Comparison of ENCODE assay signal across 1 cellular context in the genomic region with DNA sequence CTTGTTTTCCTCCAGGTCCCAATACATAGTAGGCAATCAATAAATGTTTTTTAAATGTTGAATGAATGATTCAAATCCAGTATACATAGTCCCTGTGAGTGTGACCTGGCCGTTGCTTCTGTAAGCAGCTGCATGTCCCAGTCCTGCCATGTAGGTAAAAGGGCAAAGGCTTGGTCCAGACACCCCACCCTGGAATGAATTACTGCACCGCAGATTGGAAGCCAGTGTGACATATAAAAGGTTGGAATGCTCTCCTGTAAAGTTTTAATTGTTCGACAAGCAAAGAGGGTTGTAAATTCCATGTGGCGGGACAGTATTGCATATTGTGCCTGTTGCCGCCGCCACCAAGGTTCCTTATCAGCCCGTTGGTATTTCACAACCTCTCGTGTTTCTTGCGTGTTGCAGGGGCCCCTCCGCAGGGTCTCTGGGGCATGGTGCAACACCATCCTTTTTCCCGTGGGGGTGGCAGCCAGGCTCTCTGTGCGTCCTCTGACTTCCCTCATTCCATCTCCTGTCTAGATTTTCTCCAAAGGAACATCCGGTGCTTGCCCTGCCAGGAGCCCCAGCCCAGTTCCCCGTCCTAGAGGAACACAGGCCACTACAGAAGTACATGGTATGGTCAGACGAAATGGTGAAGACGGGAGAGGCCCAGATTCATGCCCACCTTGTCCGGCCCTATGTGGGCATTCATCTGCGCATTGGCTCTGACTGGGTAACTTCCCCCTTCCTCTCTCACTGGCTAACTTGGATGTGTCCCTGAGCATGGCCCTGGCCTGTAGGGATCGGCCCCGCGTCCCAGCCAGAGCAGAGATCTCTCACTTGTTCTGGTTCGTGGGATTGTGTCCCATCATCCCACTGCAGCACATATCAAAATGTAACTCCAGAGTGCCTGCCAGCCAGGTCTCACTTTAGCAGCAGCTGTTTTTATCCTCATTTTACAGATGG.
TF ChIP-seq lines count a peak whose summit lies in the region.

No MANE protein-coding gene starts in this region.

TF ChIP-seq in SK-N-SH, 30 proteins besides CTCF, POLR2A, EP300 and RAD21:
- TF ChIP-seq USF1 (IDR thresholded peaks at IDR 0.05; ENCODE audit: borderline replicate concordance, low read depth) (no peak), EZH2phosphoT487 (IDR thresholded peaks at IDR 0.05; ENCODE audit: borderline replicate concordance, low read depth) (no peak), GABPA (IDR thresholded peaks at IDR 0.05; ENCODE audit: low read depth) (no peak), TAF1 (IDR thresholded peaks at IDR 0.05; ENCODE audit: borderline replicate concordance, low read depth, low read length) (no peak), NFIC (IDR thresholded peaks at IDR 0.05; ENCODE audit: borderline replicate concordance) (no peak), SMC3 (IDR thresholded peaks at IDR 0.05; ENCODE audit: low read depth, low read length) (no peak), CHD2 (IDR thresholded peaks at IDR 0.05; ENCODE audit: low read length, partially characterized antibody) (no peak), FOXM1 (IDR thresholded peaks at IDR 0.05; ENCODE audit: low read depth) (no peak), MXI1 (IDR thresholded peaks at IDR 0.05; ENCODE audit: low read depth, low read length) (no peak), RXRA (IDR thresholded peaks at IDR 0.05; ENCODE audit: borderline replicate concordance, low read depth) (no peak), POLR2AphosphoS5 (IDR thresholded peaks at IDR 0.05; ENCODE audit: low read depth, low read length) (no peak), PBX3 (IDR thresholded peaks at IDR 0.05) (no peak), GATA2 (CRISPR knock-in tag; IDR thresholded peaks at IDR 0.05) (no peak), USF2 (IDR thresholded peaks at IDR 0.05; ENCODE audit: borderline replicate concordance, low read depth, low read length) (no peak), SIN3A (IDR thresholded peaks at IDR 0.05; ENCODE audit: borderline replicate concordance, low read depth, low read length) (no peak), FOSL2 (IDR thresholded peaks at IDR 0.05; ENCODE audit: borderline replicate concordance, low read depth) (no peak)
- TF ChIP-seq, protein P1, sequence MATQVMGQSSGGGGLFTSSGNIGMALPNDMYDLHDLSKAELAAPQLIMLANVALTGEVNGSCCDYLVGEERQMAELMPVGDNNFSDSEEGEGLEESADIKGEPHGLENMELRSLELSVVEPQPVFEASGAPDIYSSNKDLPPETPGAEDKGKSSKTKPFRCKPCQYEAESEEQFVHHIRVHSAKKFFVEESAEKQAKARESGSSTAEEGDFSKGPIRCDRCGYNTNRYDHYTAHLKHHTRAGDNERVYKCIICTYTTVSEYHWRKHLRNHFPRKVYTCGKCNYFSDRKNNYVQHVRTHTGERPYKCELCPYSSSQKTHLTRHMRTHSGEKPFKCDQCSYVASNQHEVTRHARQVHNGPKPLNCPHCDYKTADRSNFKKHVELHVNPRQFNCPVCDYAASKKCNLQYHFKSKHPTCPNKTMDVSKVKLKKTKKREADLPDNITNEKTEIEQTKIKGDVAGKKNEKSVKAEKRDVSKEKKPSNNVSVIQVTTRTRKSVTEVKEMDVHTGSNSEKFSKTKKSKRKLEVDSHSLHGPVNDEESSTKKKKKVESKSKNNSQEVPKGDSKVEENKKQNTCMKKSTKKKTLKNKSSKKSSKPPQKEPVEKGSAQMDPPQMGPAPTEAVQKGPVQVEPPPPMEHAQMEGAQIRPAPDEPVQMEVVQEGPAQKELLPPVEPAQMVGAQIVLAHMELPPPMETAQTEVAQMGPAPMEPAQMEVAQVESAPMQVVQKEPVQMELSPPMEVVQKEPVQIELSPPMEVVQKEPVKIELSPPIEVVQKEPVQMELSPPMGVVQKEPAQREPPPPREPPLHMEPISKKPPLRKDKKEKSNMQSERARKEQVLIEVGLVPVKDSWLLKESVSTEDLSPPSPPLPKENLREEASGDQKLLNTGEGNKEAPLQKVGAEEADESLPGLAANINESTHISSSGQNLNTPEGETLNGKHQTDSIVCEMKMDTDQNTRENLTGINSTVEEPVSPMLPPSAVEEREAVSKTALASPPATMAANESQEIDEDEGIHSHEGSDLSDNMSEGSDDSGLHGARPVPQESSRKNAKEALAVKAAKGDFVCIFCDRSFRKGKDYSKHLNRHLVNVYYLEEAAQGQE (IDR thresholded peaks at IDR 0.05; ENCODE audit: low read depth, low read length), result no peak
- TF ChIP-seq, protein P2, sequence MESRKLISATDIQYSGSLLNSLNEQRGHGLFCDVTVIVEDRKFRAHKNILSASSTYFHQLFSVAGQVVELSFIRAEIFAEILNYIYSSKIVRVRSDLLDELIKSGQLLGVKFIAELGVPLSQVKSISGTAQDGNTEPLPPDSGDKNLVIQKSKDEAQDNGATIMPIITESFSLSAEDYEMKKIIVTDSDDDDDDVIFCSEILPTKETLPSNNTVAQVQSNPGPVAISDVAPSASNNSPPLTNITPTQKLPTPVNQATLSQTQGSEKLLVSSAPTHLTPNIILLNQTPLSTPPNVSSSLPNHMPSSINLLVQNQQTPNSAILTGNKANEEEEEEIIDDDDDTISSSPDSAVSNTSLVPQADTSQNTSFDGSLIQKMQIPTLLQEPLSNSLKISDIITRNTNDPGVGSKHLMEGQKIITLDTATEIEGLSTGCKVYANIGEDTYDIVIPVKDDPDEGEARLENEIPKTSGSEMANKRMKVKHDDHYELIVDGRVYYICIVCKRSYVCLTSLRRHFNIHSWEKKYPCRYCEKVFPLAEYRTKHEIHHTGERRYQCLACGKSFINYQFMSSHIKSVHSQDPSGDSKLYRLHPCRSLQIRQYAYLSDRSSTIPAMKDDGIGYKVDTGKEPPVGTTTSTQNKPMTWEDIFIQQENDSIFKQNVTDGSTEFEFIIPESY (IDR thresholded peaks at IDR 0.05; ENCODE audit: borderline replicate concordance, low read depth), result no peak
